Comparison of ENCODE assay signal across 19 cellular contexts in the genomic region with DNA sequence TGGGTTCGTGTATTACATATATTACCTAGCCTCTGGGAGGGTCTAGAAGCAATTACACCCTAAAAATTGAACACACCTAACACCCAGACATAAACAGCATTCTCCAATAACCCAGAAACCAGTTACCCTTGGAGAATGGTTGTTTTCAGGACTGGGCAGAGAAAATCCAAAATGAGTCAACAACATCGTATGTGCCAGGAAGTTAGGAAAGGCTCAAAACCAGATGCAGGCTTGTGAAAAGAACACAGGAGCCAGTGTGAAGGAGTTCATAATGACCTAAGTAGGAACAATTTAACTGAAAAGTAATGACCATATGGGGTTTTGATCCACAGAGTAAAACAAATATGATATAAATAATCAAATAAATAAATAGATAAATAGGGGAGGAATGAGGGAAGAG. TPM values are rescaled to one million over a fixed set of nuclear protein-coding genes. Genes with fewer than 3 reads are reported as not detected.
DNase-seq lines count a peak whose midpoint lies in the region; ATAC-seq and TF ChIP-seq lines count a peak whose summit lies in the region.
"Had no signal": no experiment of that assay in that cellular context is flagged by ENCODE, and none has a peak within 500 bp of the region (broad histone marks: within the 10 kb centered on the region; RNA-seq: fewer than 3 reads in every experiment).

No MANE protein-coding gene starts in this region.

- H3K4me3 Mint-ChIP-seq in chondrocyte (ENCODE audit: unreplicated experiment): no peak overlapping the region
- H3K4me3 Mint-ChIP-seq: activated T-helper 17 cell treated with anti-CD3 and anti-CD28 coated beads, Interleukin-2, amount 50 U/mL, for 72 hours; CD8-positive, alpha-beta memory T cell; natural killer cell treated with Interleukin-12 subunit alpha and Interleukin-12 subunit beta and Interleukin-15 and Interleukin-18, amount 100 ng/mL, for 72 hours had no signal

- no peak for TF ChIP-seq CTCF in NB4 (IDR thresholded peaks at IDR 0.05; ENCODE audit: low read depth, low read length)
- no peak for TF ChIP-seq CTCF in choroid plexus epithelial cell (conservative IDR thresholded peaks at IDR 0.05; ENCODE audit: low read depth, low read length)
- no peak for TF ChIP-seq CTCF in neutrophil (IDR thresholded peaks at IDR 0.05)
- TF ChIP-seq CTCF in chondrocyte (IDR thresholded peaks at IDR 0.05): no peak
- TF ChIP-seq CTCF in adrenal gland (IDR thresholded peaks at IDR 0.05): no peak

- H3K27me3 ChIP-seq in neutrophil (no peaks in the 10 kb centered on the region), adrenal gland (no peaks in the 10 kb centered on the region)
- H3K27me3 ChIP-seq: esophagus squamous epithelium, testis had no signal

- H3K4me3 ChIP-seq in NB4 (ENCODE audit: low read depth, low read length) (no peak overlapping the region), choroid plexus epithelial cell (ENCODE audit: low read depth, low read length) (no peak overlapping the region), neutrophil (ENCODE audit: low read depth in 1 of 2, low read length in 1 of 2) (no peak overlapping the region), adrenal gland (no peak overlapping the region)
- H3K4me3 ChIP-seq: esophagus squamous epithelium, PC-9, testis had no signal

- H3K9me3 ChIP-seq in neutrophil (no peaks in the 10 kb centered on the region), adrenal gland (replicated peaks in 1 of 3) (no peaks in the 10 kb centered on the region)
- H3K9me3 ChIP-seq: esophagus squamous epithelium, testis had no signal

- H3K4me1 Mint-ChIP-seq in chondrocyte (ENCODE audit: low read depth): peaks cover 3% of the 10 kb centered on the region
- H3K4me1 Mint-ChIP-seq: activated T-helper 17 cell treated with anti-CD3 and anti-CD28 coated beads, Interleukin-2, amount 50 U/mL, for 72 hours had no signal

- H3K4me1 ChIP-seq in neutrophil (ENCODE audit: control insufficient read depth in 1 of 2, insufficient read depth in 1 of 2, low read depth in 1 of 2, low read length in 1 of 2): peaks cover 64 to 76% of the 10 kb centered on the region in 2 experiments
- H3K4me1 ChIP-seq in adrenal gland (replicated peaks in 1 of 2): peaks cover 0 to 4% of the 10 kb centered on the region in 2 donors
- H3K4me1 ChIP-seq: testis had no signal

- H3K27ac ChIP-seq in neutrophil: peak overlapping the region; percentile 73
- no peak overlapping the region for H3K27ac ChIP-seq in substantia nigra (ENCODE audit: low read depth, low read length, poor library complexity, severe bottlenecking)
- no peak overlapping the region for H3K27ac ChIP-seq in adrenal gland
- H3K27ac ChIP-seq: esophagus squamous epithelium, PC-9, testis had no signal

- H3K27me3 Mint-ChIP-seq in chondrocyte (ENCODE audit: low read depth): peaks cover 4% of the 10 kb centered on the region

- H3K36me3 Mint-ChIP-seq in chondrocyte (ENCODE audit: low read depth): peaks cover 3% of the 10 kb centered on the region
- H3K36me3 Mint-ChIP-seq: CD8-positive, alpha-beta memory T cell; natural killer cell treated with Interleukin-12 subunit alpha and Interleukin-12 subunit beta and Interleukin-15 and Interleukin-18, amount 100 ng/mL, for 72 hours had no signal

- 39 to 52% (median 45%) methylated on average over 2 of the region's 2 CpGs for WGBS in adrenal gland, 4 donors

- H3K36me3 ChIP-seq in neutrophil: no peaks in the 10 kb centered on the region
- no peaks in the 10 kb centered on the region for H3K36me3 ChIP-seq in adrenal gland (replicated peaks in 1 of 2)
- H3K36me3 ChIP-seq: esophagus squamous epithelium had no signal

- TF ChIP-seq POLR2A in NB4 (IDR thresholded peaks at IDR 0.05; ENCODE audit: extremely low read depth, insufficient read length) (no peak), adrenal gland (IDR thresholded peaks at IDR 0.05) (no peak)

- peak; percentile 64 for DNase-seq in ELR (ENCODE audit: low read depth)
- DNase-seq in NB4 (ENCODE audit: low read depth): peak; percentile 42
- peak; percentile 72 for DNase-seq in choroid plexus epithelial cell (ENCODE audit: low read depth)
- DNase-seq in chondrocyte (ENCODE audit: low spot score): no peak
- no peak for DNase-seq in substantia nigra (lab: John Stamatoyannopoulos, UW)
- no peak for DNase-seq in adrenal gland
- DNase-seq: activated CD4-positive, alpha-beta T cell treated with anti-CD3 and anti-CD28 coated beads, Interleukin-2, amount 50 U/mL, for 1 hour; CD8-positive, alpha-beta memory T cell; central memory CD4-positive, alpha-beta T cell; esophagus squamous epithelium; NCI-H2227 treated with DMSO at 0.1 percent for 48 hours; PC-9; small intestine; T-helper 2 cell; testis had no signal

- peaks cover 3% of the 10 kb centered on the region for H3K9me3 Mint-ChIP-seq in chondrocyte (ENCODE audit: low read depth)
- H3K9me3 Mint-ChIP-seq: activated T-helper 17 cell treated with anti-CD3 and anti-CD28 coated beads, Interleukin-2, amount 50 U/mL, for 72 hours; CD8-positive, alpha-beta memory T cell; natural killer cell treated with Interleukin-12 subunit alpha and Interleukin-12 subunit beta and Interleukin-15 and Interleukin-18, amount 100 ng/mL, for 72 hours had no signal

- H3K27ac Mint-ChIP-seq in chondrocyte (ENCODE audit: unreplicated experiment): no peak overlapping the region
- H3K27ac Mint-ChIP-seq: activated T-helper 17 cell treated with anti-CD3 and anti-CD28 coated beads, Interleukin-2, amount 50 U/mL, for 72 hours; CD8-positive, alpha-beta memory T cell had no signal

- ATAC-seq in GM19351 (IDR thresholded peaks at IDR 0.05; ENCODE audit: unreplicated experiment): no peak
- ATAC-seq: activated T-helper 17 cell treated with anti-CD3 and anti-CD28 coated beads, Interleukin-2, amount 50 U/mL, for 72 hours; natural killer cell treated with Interleukin-12 subunit alpha and Interleukin-12 subunit beta and Interleukin-15 and Interleukin-18, amount 100 ng/mL, for 72 hours had no signal

- intact Hi-C loops in adrenal gland (cut with DNase I): loop anchor here in 1 of 2 donors (10.0 kb wide), 1 partner anchor 335 kb away; a partner anchor contains a TSS

RNA-seq across cellular contexts. Expression of a gene that starts 5.1 kb away (rescaled TPM):
- total RNA-seq in chondrocyte (17.7 to 23.1 TPM (median 17.7 TPM) in 3 replicates), adrenal gland (10 to 100 TPM; 28.0 to 46.4 (median 38.5) TPM)
- polyA plus RNA-seq in adrenal gland: 10 to 100 TPM; 19.1 to 33.2 (median 32.2) TPM

Comparison
In these comparisons a context has a peak if more than half of its experiments do, and no peak if none do; other contexts are left out.
1. DNase-seq: peak in ELR (single experiment), NB4 (single experiment) and choroid plexus epithelial cell (single experiment); none in chondrocyte (single experiment), substantia nigra (0 of 49) and adrenal gland (0 of 7).